In the genomic region with DNA sequence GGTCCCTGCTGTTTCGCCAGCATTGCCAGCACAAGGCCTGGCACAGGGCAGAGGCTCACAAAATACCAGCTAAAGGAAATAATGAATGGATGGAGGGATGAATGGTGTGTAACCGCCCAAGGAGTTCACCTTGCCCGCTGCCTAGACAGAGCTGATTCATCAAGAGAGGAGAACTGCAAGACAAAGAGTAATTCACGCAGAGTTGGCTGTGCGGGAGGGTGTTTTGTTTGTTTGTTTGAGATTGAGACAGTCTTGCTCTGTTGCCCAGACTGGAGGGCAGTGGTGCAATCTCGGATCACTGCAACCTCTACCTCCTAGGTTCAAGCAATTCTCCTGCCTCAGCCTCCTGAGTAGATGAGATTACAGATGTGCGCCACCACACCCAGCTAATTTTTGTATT, we compare ENCODE assay signal across 19 cellular contexts. TPM values are rescaled to one million over a fixed set of nuclear protein-coding genes. Genes with fewer than 3 reads are reported as not detected.
A peak's percentile ranks its signal among the peaks of the same experiment; 100 is the strongest.
DNase-seq lines count a peak whose midpoint lies in the region; ATAC-seq, FAIRE-seq and TF ChIP-seq lines count a peak whose summit lies in the region.
"Had no signal": no experiment of that assay in that cellular context is flagged by ENCODE, and none has a peak within 500 bp of the region (broad histone marks: within the 10 kb centered on the region; RNA-seq: fewer than 3 reads in every experiment).

No MANE protein-coding gene starts in this region.

- no peak overlapping the region for H3K4me2 ChIP-seq in A549

- ATAC-seq in A549 (no peak), GM19397 (IDR thresholded peaks at IDR 0.05; ENCODE audit: unreplicated experiment) (no peak)
- ATAC-seq in activated naive CD8-positive, alpha-beta T cell treated with anti-CD3 and anti-CD28 coated beads, Interleukin-2, amount 50 U/mL, for 24 hours, result no peak
- ATAC-seq: body of pancreas, left lobe of liver, pancreas, T-helper 17 cell had no signal

- CTCF ChIA-PET in A549 (lab: Yijun Ruan, JAX), result interaction anchor here (0.9 to 10.5 kb wide), 6 partner anchors 12 to 142 kb away, joined by 3 to 91 read pairs (median 4); a partner anchor contains a TSS
- CTCF ChIA-PET in CD8-positive, alpha-beta memory T cell (lab: Charles Lee), result no interaction called here

- peak overlapping the region in 5 of 8 donors; percentile 54 to 70 (median 63) for H3K27ac Mint-ChIP-seq in CD8-positive, alpha-beta memory T cell
- H3K27ac Mint-ChIP-seq in activated naive CD8-positive, alpha-beta T cell treated with anti-CD3 and anti-CD28 coated beads, Interleukin-2, amount 50 U/mL, for 24 hours, result peak overlapping the region; percentile 56
- H3K27ac Mint-ChIP-seq in glutamatergic neuron (ENCODE audit: unreplicated experiment), result no peak overlapping the region
- H3K27ac Mint-ChIP-seq: T-helper 17 cell had no signal

- no peak for TF ChIP-seq POLR2A in A549 (IDR thresholded peaks at IDR 0.05; ENCODE audit: low read length)

- H3K4me3 ChIP-seq in A549, result no peak overlapping the region
- no peak overlapping the region for H3K4me3 ChIP-seq in CD8-positive, alpha-beta memory T cell (ENCODE audit: low read length)
- H3K4me3 ChIP-seq: body of pancreas, coronary artery, pancreas, SJSA1 had no signal

- no peaks in the 10 kb centered on the region for H3K9me3 ChIP-seq in A549
- H3K9me3 ChIP-seq in CD8-positive, alpha-beta memory T cell (ENCODE audit: low read length), result no peaks in the 10 kb centered on the region
- H3K9me3 ChIP-seq: body of pancreas, pancreas, SJSA1 had no signal

- TF ChIP-seq EP300 in A549 (IDR thresholded peaks at IDR 0.05), result no peak

- TF ChIP-seq CTCF in A549 (IDR thresholded peaks at IDR 0.05) (no peak), glutamatergic neuron (IDR thresholded peaks at IDR 0.05; ENCODE audit: partially characterized antibody, unreplicated experiment) (no peak)

- no peaks in the 10 kb centered on the region for H3K9me3 Mint-ChIP-seq in CD8-positive, alpha-beta memory T cell
- no peaks in the 10 kb centered on the region for H3K9me3 Mint-ChIP-seq in activated naive CD8-positive, alpha-beta T cell treated with anti-CD3 and anti-CD28 coated beads, Interleukin-2, amount 50 U/mL, for 24 hours
- peaks cover 6% of the 10 kb centered on the region for H3K9me3 Mint-ChIP-seq in glutamatergic neuron (ENCODE audit: unreplicated experiment)

- WGBS in A549 (ENCODE audit: missing lambda C conversion rate), result 65% methylated on average over 7 of the region's 7 CpGs

- H3K36me3 Mint-ChIP-seq in CD8-positive, alpha-beta memory T cell, result peaks cover 0 to 15% (median 6%) of the 10 kb centered on the region in 3 donors
- H3K36me3 Mint-ChIP-seq in activated naive CD8-positive, alpha-beta T cell treated with anti-CD3 and anti-CD28 coated beads, Interleukin-2, amount 50 U/mL, for 24 hours (ENCODE audit: low read depth), result peaks cover 6% of the 10 kb centered on the region
- no peaks in the 10 kb centered on the region for H3K36me3 Mint-ChIP-seq in glutamatergic neuron (ENCODE audit: unreplicated experiment)

- POLR2A ChIA-PET in A549 (lab: Yijun Ruan, JAX), result interaction anchor here (0.6 kb wide), 1 partner anchor 489 kb away, joined by 3 read pairs; no protein-coding TSS in a partner anchor
- POLR2A ChIA-PET in CD8-positive, alpha-beta memory T cell (lab: Charles Lee), result no interaction called here

- TF ChIP-seq RAD21 in A549 (conservative IDR thresholded peaks at IDR 0.05 in 1 of 2, IDR thresholded peaks at IDR 0.05 in 1 of 2), result no peak

- peaks cover 0 to 1% of the 10 kb centered on the region in 2 donors for H3K27me3 Mint-ChIP-seq in CD8-positive, alpha-beta memory T cell
- H3K27me3 Mint-ChIP-seq in activated naive CD8-positive, alpha-beta T cell treated with anti-CD3 and anti-CD28 coated beads, Interleukin-2, amount 50 U/mL, for 24 hours, result no peaks in the 10 kb centered on the region
- H3K27me3 Mint-ChIP-seq in glutamatergic neuron (ENCODE audit: unreplicated experiment), result peaks cover 7% of the 10 kb centered on the region
- H3K27me3 Mint-ChIP-seq: T-helper 17 cell had no signal

- peak in 1 of 2 experiments; percentile 66 for DNase-seq in A549 (ENCODE audit: low read depth in 1 of 2, low spot score in 1 of 2)
- no peak for DNase-seq in CD8-positive, alpha-beta memory T cell
- no peak for DNase-seq in activated naive CD8-positive, alpha-beta T cell treated with anti-CD3 and anti-CD28 coated beads, Interleukin-2, amount 50 U/mL, for 24 hours
- peak; percentile 41 for DNase-seq in iris pigment epithelial cell (ENCODE audit: low read depth)
- no peak for DNase-seq in LoVo (ENCODE audit: low spot score)
- DNase-seq in glutamatergic neuron, result no peak
- DNase-seq in stimulated activated CD4-positive, alpha-beta T cell treated with anti-CD3 and anti-CD28 coated beads, Interleukin-2, amount 100 ng/mL, for 24 hours, result no peak
- DNase-seq: body of pancreas; NCI-H1417; pancreas; stimulated activated CD4-positive, alpha-beta T cell treated with anti-CD3 and anti-CD28 coated beads, Interleukin-4, amount 100 ng/mL, for 24 hours; T-helper 17 cell had no signal

- peak overlapping the region in 6 of 7 donors; percentile 21 to 66 (median 42) for H3K4me3 Mint-ChIP-seq in CD8-positive, alpha-beta memory T cell
- H3K4me3 Mint-ChIP-seq in activated naive CD8-positive, alpha-beta T cell treated with anti-CD3 and anti-CD28 coated beads, Interleukin-2, amount 50 U/mL, for 24 hours, result no peak overlapping the region
- H3K4me3 Mint-ChIP-seq in glutamatergic neuron (ENCODE audit: unreplicated experiment), result no peak overlapping the region

- no peaks in the 10 kb centered on the region for H3K36me3 ChIP-seq in CD8-positive, alpha-beta memory T cell (ENCODE audit: insufficient read depth, low read length)
- H3K36me3 ChIP-seq: pancreas had no signal

- peaks cover 17 to 36% (median 30%) of the 10 kb centered on the region in 3 donors for H3K4me1 Mint-ChIP-seq in CD8-positive, alpha-beta memory T cell
- H3K4me1 Mint-ChIP-seq in activated naive CD8-positive, alpha-beta T cell treated with anti-CD3 and anti-CD28 coated beads, Interleukin-2, amount 50 U/mL, for 24 hours, result peaks cover 30% of the 10 kb centered on the region
- peaks cover 8% of the 10 kb centered on the region for H3K4me1 Mint-ChIP-seq in glutamatergic neuron (ENCODE audit: low read depth, unreplicated experiment)

- no peaks in the 10 kb centered on the region for H3K27me3 ChIP-seq in CD8-positive, alpha-beta memory T cell (ENCODE audit: insufficient read depth, low read length, poor library complexity, severe bottlenecking)
- H3K27me3 ChIP-seq: body of pancreas, pancreas, SJSA1 had no signal

- FAIRE-seq in A549 (lab: Jason Lieb, UNC), result no peak
- FAIRE-seq: D721Med, frontal cortex, pancreas had no signal

- peak overlapping the region; percentile 23 to 58; a peak in 4 of 6 replicates for H3K27ac ChIP-seq in A549
- no peak overlapping the region for H3K27ac ChIP-seq in CD8-positive, alpha-beta memory T cell (ENCODE audit: low read depth, low read length)
- H3K27ac ChIP-seq: coronary artery, pancreas, SJSA1 had no signal

- peaks cover 42% of the 10 kb centered on the region for H3K4me1 ChIP-seq in A549
- peaks cover 12% of the 10 kb centered on the region for H3K4me1 ChIP-seq in CD8-positive, alpha-beta memory T cell (ENCODE audit: insufficient read depth, low read length)

TF ChIP-seq in A549, 52 proteins besides CTCF, POLR2A, EP300 and RAD21:
- TF ChIP-seq FOSL2 (IDR thresholded peaks at IDR 0.05) (no peak), FOSL2 (CRISPR knock-in tag; IDR thresholded peaks at IDR 0.05) (peak; percentile 48; the same call in 1 of the 2 replicates), MYC (IDR thresholded peaks at IDR 0.05; ENCODE audit: borderline replicate concordance, low read length) (no peak), SREBF2 (IDR thresholded peaks at IDR 0.05) (no peak)
- TF ChIP-seq, protein P1, sequence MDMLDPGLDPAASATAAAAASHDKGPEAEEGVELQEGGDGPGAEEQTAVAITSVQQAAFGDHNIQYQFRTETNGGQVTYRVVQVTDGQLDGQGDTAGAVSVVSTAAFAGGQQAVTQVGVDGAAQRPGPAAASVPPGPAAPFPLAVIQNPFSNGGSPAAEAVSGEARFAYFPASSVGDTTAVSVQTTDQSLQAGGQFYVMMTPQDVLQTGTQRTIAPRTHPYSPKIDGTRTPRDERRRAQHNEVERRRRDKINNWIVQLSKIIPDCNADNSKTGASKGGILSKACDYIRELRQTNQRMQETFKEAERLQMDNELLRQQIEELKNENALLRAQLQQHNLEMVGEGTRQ (IDR thresholded peaks at IDR 0.05), result no peak

RNA-seq across cellular contexts. Expression of a gene that starts 3.0 kb away (rescaled TPM):
- polyA plus RNA-seq in A549 (2011; rRNA removed) (21.8 and 29.1 TPM in 2 replicates), A549 (2017; fragmentation: RNase III; extraction: RNeasy Plus Mini Kit Qiagen cat#74134 plus additional on column Dnase treatment) (13.8 to 15.9 TPM (median 15.6 TPM) in 3 replicates)
- polyA plus RNA-seq in A549 (2012; cell fraction: cytosol; rRNA removed), result 20.3 and 24.2 TPM in 2 replicates
- 16.1 and 21.2 TPM in 2 replicates for polyA plus RNA-seq in A549 (2012; cell fraction: nucleus; rRNA removed)
- 28.9 and 29.3 TPM in 2 replicates for polyA minus RNA-seq in A549 (2011; rRNA and poly(A)+ RNA removed)
- 10 to 100 TPM; 14.2 to 17.5 TPM for total RNA-seq in CD8-positive, alpha-beta memory T cell
- 18.1 TPM for polyA plus RNA-seq in CD8-positive, alpha-beta memory T cell
- total RNA-seq in glutamatergic neuron (ENCODE audit: unreplicated experiment), result 10.5 TPM

RNA-seq across cellular contexts. Expression of a gene that starts 20.4 kb away (rescaled TPM):
- polyA plus RNA-seq in A549 (2011; rRNA removed) (0.10 TPM in 1 of 2 replicates, not detected in the other), A549 (2017; fragmentation: RNase III; extraction: RNeasy Plus Mini Kit Qiagen cat#74134 plus additional on column Dnase treatment) (0.03 to 0.12 TPM (median 0.04 TPM) in 3 replicates)
- 0.05 TPM in 1 of 2 replicates, not detected in the other for polyA plus RNA-seq in A549 (2012; cell fraction: cytosol; rRNA removed)
- 0.23 and 0.40 TPM in 2 replicates for polyA plus RNA-seq in A549 (2012; cell fraction: nucleus; rRNA removed)
- 0.29 TPM in 1 of 2 replicates, not detected in the other for polyA minus RNA-seq in A549 (2011; rRNA and poly(A)+ RNA removed)
- not detected for total RNA-seq in CD8-positive, alpha-beta memory T cell
- polyA plus RNA-seq in CD8-positive, alpha-beta memory T cell, result not detected
- not detected for total RNA-seq in glutamatergic neuron (ENCODE audit: unreplicated experiment)
- total RNA-seq: LHCN-M2, SJSA1, T-helper 17 cell had no signal

RNA-seq across cellular contexts. Expression of a gene that starts 57.6 kb away (rescaled TPM):
- 19.9 and 22.7 TPM in 2 replicates for polyA plus RNA-seq in A549 (2011; rRNA removed)
- 29.1 and 29.3 TPM in 2 replicates for polyA plus RNA-seq in A549 (2012; cell fraction: cytosol; rRNA removed)
- polyA plus RNA-seq in A549 (2012; cell fraction: nucleus; rRNA removed), result 116 and 131 TPM in 2 replicates
- 25.9 to 30.6 TPM (median 29.0 TPM) in 3 replicates for polyA plus RNA-seq in A549 (2017; fragmentation: RNase III; extraction: RNeasy Plus Mini Kit Qiagen cat#74134 plus additional on column Dnase treatment)
- 51.0 and 56.1 TPM in 2 replicates for polyA minus RNA-seq in A549 (2011; rRNA and poly(A)+ RNA removed)
- 100 to 1,000 TPM; 122 to 128 TPM for total RNA-seq in CD8-positive, alpha-beta memory T cell
- polyA plus RNA-seq in CD8-positive, alpha-beta memory T cell, result 18.8 TPM
- 53.2 TPM for total RNA-seq in glutamatergic neuron (ENCODE audit: unreplicated experiment)

Comparison
In these comparisons a context has a peak if more than half of its experiments do, and no peak if none do; other contexts are left out.
1. H3K4me3 Mint-ChIP-seq: peak in CD8-positive, alpha-beta memory T cell (6 of 7); none in activated naive CD8-positive, alpha-beta T cell treated with anti-CD3 and anti-CD28 coated beads, Interleukin-2, amount 50 U/mL, for 24 hours (single experiment) and glutamatergic neuron (single experiment).